Comparison of ENCODE assay signal across 1 cellular context in genomic region chr2:183124222-183124956, GRCh38.
TF ChIP-seq lines count a peak whose summit lies in the region.

A gene with protein sequence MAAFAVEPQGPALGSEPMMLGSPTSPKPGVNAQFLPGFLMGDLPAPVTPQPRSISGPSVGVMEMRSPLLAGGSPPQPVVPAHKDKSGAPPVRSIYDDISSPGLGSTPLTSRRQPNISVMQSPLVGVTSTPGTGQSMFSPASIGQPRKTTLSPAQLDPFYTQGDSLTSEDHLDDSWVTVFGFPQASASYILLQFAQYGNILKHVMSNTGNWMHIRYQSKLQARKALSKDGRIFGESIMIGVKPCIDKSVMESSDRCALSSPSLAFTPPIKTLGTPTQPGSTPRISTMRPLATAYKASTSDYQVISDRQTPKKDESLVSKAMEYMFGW (plus strand): TSS chr2:183124443. CDS start chr2:183124458, 15 bp downstream.

TF ChIP-seq in HEK293, 187 proteins besides CTCF, POLR2A, EP300 and RAD21 (continued from another document and continues in another):
- TF ChIP-seq, protein P1, sequence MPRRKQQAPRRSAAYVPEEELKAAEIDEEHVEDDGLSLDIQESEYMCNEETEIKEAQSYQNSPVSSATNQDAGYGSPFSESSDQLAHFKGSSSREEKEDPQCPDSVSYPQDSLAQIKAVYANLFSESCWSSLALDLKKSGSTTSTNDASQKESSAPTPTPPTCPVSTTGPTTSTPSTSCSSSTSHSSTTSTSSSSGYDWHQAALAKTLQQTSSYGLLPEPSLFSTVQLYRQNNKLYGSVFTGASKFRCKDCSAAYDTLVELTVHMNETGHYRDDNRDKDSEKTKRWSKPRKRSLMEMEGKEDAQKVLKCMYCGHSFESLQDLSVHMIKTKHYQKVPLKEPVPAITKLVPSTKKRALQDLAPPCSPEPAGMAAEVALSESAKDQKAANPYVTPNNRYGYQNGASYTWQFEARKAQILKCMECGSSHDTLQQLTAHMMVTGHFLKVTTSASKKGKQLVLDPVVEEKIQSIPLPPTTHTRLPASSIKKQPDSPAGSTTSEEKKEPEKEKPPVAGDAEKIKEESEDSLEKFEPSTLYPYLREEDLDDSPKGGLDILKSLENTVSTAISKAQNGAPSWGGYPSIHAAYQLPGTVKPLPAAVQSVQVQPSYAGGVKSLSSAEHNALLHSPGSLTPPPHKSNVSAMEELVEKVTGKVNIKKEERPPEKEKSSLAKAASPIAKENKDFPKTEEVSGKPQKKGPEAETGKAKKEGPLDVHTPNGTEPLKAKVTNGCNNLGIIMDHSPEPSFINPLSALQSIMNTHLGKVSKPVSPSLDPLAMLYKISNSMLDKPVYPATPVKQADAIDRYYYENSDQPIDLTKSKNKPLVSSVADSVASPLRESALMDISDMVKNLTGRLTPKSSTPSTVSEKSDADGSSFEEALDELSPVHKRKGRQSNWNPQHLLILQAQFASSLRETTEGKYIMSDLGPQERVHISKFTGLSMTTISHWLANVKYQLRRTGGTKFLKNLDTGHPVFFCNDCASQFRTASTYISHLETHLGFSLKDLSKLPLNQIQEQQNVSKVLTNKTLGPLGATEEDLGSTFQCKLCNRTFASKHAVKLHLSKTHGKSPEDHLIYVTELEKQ (tag by site-specific recombination; IDR thresholded peaks at IDR 0.05; ENCODE audit: borderline replicate concordance), result no peak
- peak; percentile 40; the same call in 1 of the 2 replicates for TF ChIP-seq KLF1 (tag by site-specific recombination; IDR thresholded peaks at IDR 0.05)
- peak; percentile 70 for TF ChIP-seq EGR2 (tag by site-specific recombination; IDR thresholded peaks at IDR 0.05; ENCODE audit: low read depth)
- 0 out of 2 replicates have a peak, but pooled peaks have one; percentile 13 for TF ChIP-seq ZNF121 (tag by site-specific recombination; IDR thresholded peaks at IDR 0.05)
- peak; percentile 64; the same call in 1 of the 2 replicates for TF ChIP-seq ZNF629 (tag by site-specific recombination; IDR thresholded peaks at IDR 0.05)
- peak; percentile 9; the same call in 1 of the 2 replicates for TF ChIP-seq ZNF10 (tag by site-specific recombination; IDR thresholded peaks at IDR 0.05)
- TF ChIP-seq, protein P2, sequence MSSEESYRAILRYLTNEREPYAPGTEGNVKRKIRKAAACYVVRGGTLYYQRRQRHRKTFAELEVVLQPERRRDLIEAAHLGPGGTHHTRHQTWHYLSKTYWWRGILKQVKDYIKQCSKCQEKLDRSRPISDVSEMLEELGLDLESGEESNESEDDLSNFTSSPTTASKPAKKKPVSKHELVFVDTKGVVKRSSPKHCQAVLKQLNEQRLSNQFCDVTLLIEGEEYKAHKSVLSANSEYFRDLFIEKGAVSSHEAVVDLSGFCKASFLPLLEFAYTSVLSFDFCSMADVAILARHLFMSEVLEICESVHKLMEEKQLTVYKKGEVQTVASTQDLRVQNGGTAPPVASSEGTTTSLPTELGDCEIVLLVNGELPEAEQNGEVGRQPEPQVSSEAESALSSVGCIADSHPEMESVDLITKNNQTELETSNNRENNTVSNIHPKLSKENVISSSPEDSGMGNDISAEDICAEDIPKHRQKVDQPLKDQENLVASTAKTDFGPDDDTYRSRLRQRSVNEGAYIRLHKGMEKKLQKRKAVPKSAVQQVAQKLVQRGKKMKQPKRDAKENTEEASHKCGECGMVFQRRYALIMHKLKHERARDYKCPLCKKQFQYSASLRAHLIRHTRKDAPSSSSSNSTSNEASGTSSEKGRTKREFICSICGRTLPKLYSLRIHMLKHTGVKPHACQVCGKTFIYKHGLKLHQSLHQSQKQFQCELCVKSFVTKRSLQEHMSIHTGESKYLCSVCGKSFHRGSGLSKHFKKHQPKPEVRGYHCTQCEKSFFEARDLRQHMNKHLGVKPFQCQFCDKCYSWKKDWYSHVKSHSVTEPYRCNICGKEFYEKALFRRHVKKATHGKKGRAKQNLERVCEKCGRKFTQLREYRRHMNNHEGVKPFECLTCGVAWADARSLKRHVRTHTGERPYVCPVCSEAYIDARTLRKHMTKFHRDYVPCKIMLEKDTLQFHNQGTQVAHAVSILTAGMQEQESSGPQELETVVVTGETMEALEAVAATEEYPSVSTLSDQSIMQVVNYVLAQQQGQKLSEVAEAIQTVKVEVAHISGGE (tag by site-specific recombination; conservative IDR thresholded peaks at IDR 0.05; ENCODE audit: low read depth), result peak; percentile 86
- peak; percentile 18 for TF ChIP-seq ZBTB26 (tag by site-specific recombination; optimal IDR thresholded peaks at IDR 0.05)
- no peak for TF ChIP-seq ZNF138 (tag by site-specific recombination; IDR thresholded peaks at IDR 0.05; ENCODE audit: borderline replicate concordance)
- no peak for TF ChIP-seq ZNF664 (tag by site-specific recombination; IDR thresholded peaks at IDR 0.05)
- no peak for TF ChIP-seq ZNF19 (tag by site-specific recombination; IDR thresholded peaks at IDR 0.05; ENCODE audit: low read depth)
- TF ChIP-seq ZNF248 (tag by site-specific recombination; IDR thresholded peaks at IDR 0.05), result no peak
- no peak for TF ChIP-seq ZNF292 (tag by site-specific recombination; IDR thresholded peaks at IDR 0.05; ENCODE audit: borderline replicate concordance, low read depth)
- TF ChIP-seq ZNF398 (tag by site-specific recombination; IDR thresholded peaks at IDR 0.05), result no peak
- TF ChIP-seq ZBTB21 (tag by site-specific recombination; IDR thresholded peaks at IDR 0.05), result peak; percentile 45; the same call in 1 of the 2 replicates
- TF ChIP-seq ZBTB17 (tag by site-specific recombination; IDR thresholded peaks at IDR 0.05), result peak; percentile 54; the same call in 1 of the 2 replicates
- TF ChIP-seq ZNF2 (tag by site-specific recombination; IDR thresholded peaks at IDR 0.05), result peak; percentile 46; the same call in 1 of the 2 replicates
- 0 out of 2 replicates have a peak, but pooled peaks have one; percentile 37 for TF ChIP-seq ZNF394 (tag by site-specific recombination; IDR thresholded peaks at IDR 0.05; ENCODE audit: borderline replicate concordance)
- TF ChIP-seq ZNF214 (tag by site-specific recombination; IDR thresholded peaks at IDR 0.05; ENCODE audit: borderline replicate concordance), result no peak
- peak; percentile 29; the same call in 1 of the 2 replicates for TF ChIP-seq KLF8 (tag by site-specific recombination; IDR thresholded peaks at IDR 0.05)
- TF ChIP-seq ZNF670 (tag by site-specific recombination; IDR thresholded peaks at IDR 0.05; ENCODE audit: low read depth), result no peak
- TF ChIP-seq ZNF76 (tag by site-specific recombination; IDR thresholded peaks at IDR 0.05; ENCODE audit: borderline replicate concordance, low read depth), result peak; percentile 76
- TF ChIP-seq KLF17 (tag by site-specific recombination; IDR thresholded peaks at IDR 0.05), result 0 out of 2 replicates have a peak, but pooled peaks have one; percentile 8
- TF ChIP-seq ZNF155 (tag by site-specific recombination; IDR thresholded peaks at IDR 0.05), result no peak
- no peak for TF ChIP-seq ZNF555 (tag by site-specific recombination; conservative IDR thresholded peaks at IDR 0.05)
- 0 out of 2 replicates have a peak, but pooled peaks have one; percentile 51 for TF ChIP-seq ZNF501 (tag by site-specific recombination; IDR thresholded peaks at IDR 0.05)
- peak; percentile 75 for TF ChIP-seq ZFHX2 (tag by site-specific recombination; conservative IDR thresholded peaks at IDR 0.05)
- no peak; the same call in 1 of the 2 replicates for TF ChIP-seq ZNF366 (tag by site-specific recombination; conservative IDR thresholded peaks at IDR 0.05)
- TF ChIP-seq WT1 (tag by site-specific recombination; IDR thresholded peaks at IDR 0.05), result 0 out of 2 replicates have a peak, but pooled peaks have one; percentile 11
- TF ChIP-seq ZNF660 (tag by site-specific recombination; IDR thresholded peaks at IDR 0.05), result 0 out of 2 replicates have a peak, but pooled peaks have one; percentile 21
- peak; percentile 42; the same call in 1 of the 2 replicates for TF ChIP-seq ZIC2 (tag by site-specific recombination; IDR thresholded peaks at IDR 0.05)
- peak; percentile 86; the same call in 1 of the 2 replicates for TF ChIP-seq TRIM28 (IDR thresholded peaks at IDR 0.05; ENCODE audit: borderline replicate concordance, low read length)
- peak; percentile 88 for TF ChIP-seq ZNF223 (tag by site-specific recombination; IDR thresholded peaks at IDR 0.05)
- 0 out of 2 replicates have a peak, but pooled peaks have one; percentile 20 for TF ChIP-seq ZFP69B (tag by site-specific recombination; IDR thresholded peaks at IDR 0.05)
- peak; percentile 51 for TF ChIP-seq SP2 (tag by site-specific recombination; IDR thresholded peaks at IDR 0.05)
- TF ChIP-seq KLF7 (tag by site-specific recombination; IDR thresholded peaks at IDR 0.05; ENCODE audit: borderline replicate concordance), result peak; percentile 60; the same call in 1 of the 2 replicates
- peak; percentile 92 for TF ChIP-seq ZBTB48 (tag by site-specific recombination; IDR thresholded peaks at IDR 0.05)
- no peak; the same call in 1 of the 2 replicates for TF ChIP-seq HOXD13 (CRISPR knock-in tag; IDR thresholded peaks at IDR 0.05; ENCODE audit: borderline replicate concordance)
- TF ChIP-seq IKZF3 (tag by site-specific recombination; IDR thresholded peaks at IDR 0.05), result peak; percentile 90
- peak; percentile 45 for TF ChIP-seq ZNF24 (tag by site-specific recombination; IDR thresholded peaks at IDR 0.05)
- TF ChIP-seq GLI4 (tag by site-specific recombination; IDR thresholded peaks at IDR 0.05), result no peak
- TF ChIP-seq PATZ1 (tag by site-specific recombination; IDR thresholded peaks at IDR 0.05), result peak; percentile 76; the same call in 1 of the 2 replicates
- TF ChIP-seq PRDM10 (tag by site-specific recombination; IDR thresholded peaks at IDR 0.05), result peak; percentile 97
- no peak for TF ChIP-seq ZNF146 (tag by site-specific recombination; IDR thresholded peaks at IDR 0.05)
- no peak for TF ChIP-seq ZNF112 (tag by site-specific recombination; IDR thresholded peaks at IDR 0.05)
